Comparison of ENCODE assay signal across 8 cellular contexts in the genomic region with DNA sequence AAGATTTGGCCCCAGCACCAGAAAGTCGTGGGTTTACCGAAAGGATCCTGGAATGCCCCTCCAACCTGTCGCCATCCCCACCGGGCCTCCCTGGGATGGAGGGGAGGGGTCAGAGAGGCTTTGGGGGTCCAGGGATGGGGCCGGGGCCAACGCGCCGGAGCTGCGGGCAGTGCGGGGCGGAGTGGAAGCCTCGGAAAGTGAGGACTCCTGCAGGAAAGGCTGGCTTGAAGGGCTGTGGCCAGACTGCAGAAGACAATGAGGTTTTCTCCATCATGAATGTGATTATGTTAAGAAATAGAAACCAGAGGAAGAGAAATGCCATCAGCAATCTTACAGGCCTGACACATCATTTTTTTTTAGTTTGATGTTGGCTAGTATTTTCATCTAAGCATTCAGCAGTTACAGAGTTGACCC. TPM values are rescaled to one million over a fixed set of nuclear protein-coding genes. Genes with fewer than 3 reads are reported as not detected.
DNase-seq lines count a peak whose midpoint lies in the region; ATAC-seq and TF ChIP-seq lines count a peak whose summit lies in the region.

No MANE protein-coding gene starts in this region.

- no peaks in the 10 kb centered on the region for H3K9me3 Mint-ChIP-seq in activated naive CD4-positive, alpha-beta T cell treated with anti-CD3 and anti-CD28 coated beads, Interleukin-2, amount 50 U/mL, for 72 hours

- H3K36me3 Mint-ChIP-seq in activated naive CD4-positive, alpha-beta T cell treated with anti-CD3 and anti-CD28 coated beads, Interleukin-2, amount 50 U/mL, for 72 hours, result peaks cover 20 to 30% of the 10 kb centered on the region in 2 donors

- H3K79me2 ChIP-seq in osteoblast (ENCODE audit: insufficient read depth, low read length), result peaks cover 60% of the 10 kb centered on the region

- H4K20me1 ChIP-seq in osteoblast (ENCODE audit: insufficient read depth, low read length), result peaks cover 19% of the 10 kb centered on the region

- peak overlapping the region; percentile 92 for H2AFZ ChIP-seq in osteoblast (ENCODE audit: low read length)

- peak overlapping the region; percentile 98 for H3K4me3 ChIP-seq in GM06990 (replicated peaks; ENCODE audit: low read depth, low read length)
- peak overlapping the region; percentile 97 for H3K4me3 ChIP-seq in osteoblast (ENCODE audit: insufficient read depth, low read length)

- TF ChIP-seq CTCF in 22Rv1 (IDR thresholded peaks at IDR 0.05) (no peak), GM06990 (IDR thresholded peaks at IDR 0.05; ENCODE audit: insufficient read depth, low read length, poor library complexity, severe bottlenecking) (no peak), osteoblast (IDR thresholded peaks at IDR 0.05; ENCODE audit: extremely low read depth, low read depth, low read length) (no peak)

- no peaks in the 10 kb centered on the region for H3K27me3 ChIP-seq in GM06990 (replicated peaks; ENCODE audit: control insufficient read depth, insufficient read depth, low read length)
- H3K27me3 ChIP-seq in osteoblast (ENCODE audit: insufficient read depth, low read length), result no peaks in the 10 kb centered on the region

- H3K9me3 ChIP-seq in osteoblast (ENCODE audit: low read depth, low read length), result no peaks in the 10 kb centered on the region

- peak; percentile 20 for ATAC-seq in HG02763 (IDR thresholded peaks at IDR 0.05; ENCODE audit: unreplicated experiment)
- ATAC-seq in activated naive CD4-positive, alpha-beta T cell treated with anti-CD3 and anti-CD28 coated beads, Interleukin-2, amount 50 U/mL, for 72 hours, result peak; percentile 18 to 45
- ATAC-seq in Right ventricle myocardium superior (ENCODE audit: poor library complexity), result peak; percentile 57

- H3K36me3 ChIP-seq in GM06990 (ENCODE audit: control insufficient read depth, insufficient read depth, low read length), result no peaks in the 10 kb centered on the region
- H3K36me3 ChIP-seq in osteoblast (ENCODE audit: insufficient read depth, low read length), result no peaks in the 10 kb centered on the region

- H3K27ac ChIP-seq in 22Rv1, result peak overlapping the region; percentile 61
- H3K27ac ChIP-seq in osteoblast (ENCODE audit: low read depth, low read length), result peak overlapping the region; percentile 79

- peak overlapping the region; percentile 76 to 77 for H3K27ac Mint-ChIP-seq in activated naive CD4-positive, alpha-beta T cell treated with anti-CD3 and anti-CD28 coated beads, Interleukin-2, amount 50 U/mL, for 72 hours

- intact Hi-C loops in Right ventricle myocardium superior (cut with DNase I), result no loop called here

- peaks cover 5% of the 10 kb centered on the region for H3K4me1 ChIP-seq in osteoblast (ENCODE audit: insufficient read depth, low read length)

- DNase-seq in GM06990 (ENCODE audit: extremely low read depth, insufficient read length) (no peak), NCI-H526 (lab: John Stamatoyannopoulos, UW) (peak; percentile 21 to 58), Right ventricle myocardium superior (no peak), osteoblast (ENCODE audit: insufficient read length, low spot score, missing footprints) (peak; percentile 94), retina (no peak)
- DNase-seq in activated naive CD4-positive, alpha-beta T cell treated with anti-CD3 and anti-CD28 coated beads, Interleukin-2, amount 50 U/mL, for 72 hours (ENCODE audit: low spot score in 2 of 2), result peak; percentile 13 to 59

- H3K4me2 ChIP-seq in osteoblast (ENCODE audit: insufficient read depth, low read length), result peak overlapping the region; percentile 82

RNA-seq across cellular contexts. Expression of gene YEATS2, which starts 0.7 kb away (rescaled TPM):
- total RNA-seq in activated naive CD4-positive, alpha-beta T cell treated with anti-CD3 and anti-CD28 coated beads, Interleukin-2, amount 50 U/mL, for 72 hours, result 10 to 100 TPM; 43.3 to 82.2 TPM
- total RNA-seq in Right ventricle myocardium superior, result 7.7 TPM
- total RNA-seq in osteoblast, result 32.2 and 35.1 TPM in 2 replicates

Comparison
In these comparisons a context has a peak if more than half of its experiments do, and no peak if none do; other contexts are left out.
1. DNase-seq: peak in NCI-H526 (2 of 2), activated naive CD4-positive, alpha-beta T cell treated with anti-CD3 and anti-CD28 coated beads, Interleukin-2, amount 50 U/mL, for 72 hours (2 of 2) and osteoblast (single experiment); none in GM06990 (single experiment), Right ventricle myocardium superior (single experiment) and retina (single experiment).
2. Peak in every context shown above with its lines, with median percentiles within 50 percentile points of each other: ATAC-seq.